In the genomic region with DNA sequence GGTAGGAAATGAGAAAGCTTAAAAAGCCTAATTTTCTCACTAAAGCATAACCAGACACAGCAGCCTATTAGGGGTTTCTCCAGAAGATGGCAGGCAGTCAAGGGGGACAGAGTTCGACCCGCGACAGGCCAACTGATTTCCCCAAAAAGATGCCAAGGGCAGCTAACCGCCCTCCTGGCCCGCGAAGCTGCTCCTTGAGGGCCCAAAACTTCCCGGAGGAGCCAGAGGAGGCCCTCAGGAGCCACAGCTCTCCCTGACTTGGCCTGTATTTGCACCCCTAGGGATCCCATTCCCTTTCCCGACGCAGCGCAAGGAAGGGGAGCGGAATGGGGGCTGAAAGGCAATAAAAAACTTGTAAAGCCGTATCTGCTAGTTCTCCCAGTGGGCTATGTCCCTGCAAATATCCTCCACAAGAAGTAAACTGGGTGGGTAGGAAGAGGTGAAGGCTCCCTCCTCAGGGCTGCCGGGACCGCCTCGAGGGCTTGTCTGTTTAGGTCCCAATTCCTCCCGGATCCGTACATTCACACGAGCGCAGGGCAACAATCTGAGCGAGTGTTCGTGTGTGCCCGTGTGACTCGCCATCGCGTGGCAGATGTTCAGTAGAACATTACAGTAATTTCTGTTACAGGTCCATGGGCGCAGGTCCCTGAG, we compare ENCODE assay signal across 1 cellular context.
TF ChIP-seq lines count a peak whose summit lies in the region.

No MANE protein-coding gene starts in this region.

TF ChIP-seq in liver, 16 proteins besides CTCF, POLR2A, EP300 and RAD21 (continued from another document):
- no peak for TF ChIP-seq JUND (IDR thresholded peaks at IDR 0.05)
